9 cellular contexts compared by ENCODE assay signal in the genomic region with DNA sequence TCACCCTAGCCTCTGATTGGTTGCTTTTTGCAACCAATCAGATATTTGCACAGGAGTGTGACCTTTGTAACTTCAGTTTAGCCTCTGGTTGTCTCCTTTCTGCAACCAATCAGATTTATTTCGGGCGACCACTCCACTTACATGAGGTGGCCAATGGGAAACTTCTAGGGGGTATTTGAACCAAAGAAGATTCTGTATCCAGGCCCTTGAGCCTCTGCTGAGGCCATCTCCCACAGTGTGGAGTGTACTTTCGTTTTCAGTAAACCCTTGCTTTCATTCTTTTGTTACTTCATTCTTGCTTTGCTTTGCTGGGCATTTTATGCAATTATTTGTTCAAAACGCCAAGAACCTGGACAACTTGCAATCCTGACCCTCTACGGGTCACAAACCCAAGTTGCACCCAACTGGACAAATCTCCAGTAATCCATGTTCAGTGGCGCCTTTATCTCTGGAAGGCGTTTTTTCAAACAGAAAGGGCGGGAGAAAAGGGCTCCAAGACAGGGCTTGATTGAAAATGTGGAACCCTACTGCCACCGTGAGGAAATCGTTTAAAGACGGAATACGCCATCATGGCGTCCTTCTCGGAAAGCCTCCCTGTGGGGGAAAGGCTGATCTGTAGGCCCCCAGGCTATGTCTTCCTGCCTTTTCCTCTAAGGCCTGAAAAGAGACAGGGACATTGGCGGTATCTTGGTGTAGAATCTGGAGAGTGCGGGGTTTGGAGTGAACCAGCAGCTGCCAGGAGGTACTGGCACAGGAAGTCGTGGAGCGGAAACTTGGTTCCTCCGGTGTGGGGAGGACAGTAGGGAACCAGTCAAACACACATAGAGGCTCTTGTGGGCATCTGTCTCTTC.
A peak's percentile ranks its signal among the peaks of the same experiment; 100 is the strongest.
DNase-seq lines count a peak whose midpoint lies in the region; ATAC-seq, FAIRE-seq and TF ChIP-seq lines count a peak whose summit lies in the region.
"Had no signal": no experiment of that assay in that cellular context is flagged by ENCODE, and none has a peak within 500 bp of the region (broad histone marks: within the 10 kb centered on the region; RNA-seq: fewer than 3 reads in every experiment).

No MANE protein-coding gene starts in this region.

- no peak for FAIRE-seq in GM12891 (lab: Jason Lieb, UNC)

- 49 to 97% (median 93%) methylated on average over 16 to 19 of the region's 19 CpGs for WGBS in spleen, 5 donors

- peak in 6 of 11 experiments; percentile 20 to 83 (median 56) for TF ChIP-seq CTCF in spleen (IDR thresholded peaks at IDR 0.05 in 8 of 11, conservative IDR thresholded peaks at IDR 0.05 in 3 of 11)

- H3K9me3 ChIP-seq in spleen, result peaks cover 0 to 24% (median 15%) of the 10 kb centered on the region in 8 donors

- H3K27me3 ChIP-seq in spleen (replicated peaks in 1 of 7) (no peaks in the 10 kb centered on the region), H7 (ENCODE audit: control insufficient read depth, insufficient read depth, low read length) (no peaks in the 10 kb centered on the region)

- TF ChIP-seq POLR2A in spleen (IDR thresholded peaks at IDR 0.05), result no peak
- no peak for TF ChIP-seq POLR2A in GM12891 (IDR thresholded peaks at IDR 0.05; ENCODE audit: low read depth, low read length)

- DNase-seq in M059J (ENCODE audit: low read depth) (peak; percentile 22), spleen (peak; percentile 84), GM12891 (ENCODE audit: insufficient read length, low spot score) (no peak), H7 (no peak)
- peak; percentile 87 for DNase-seq in central memory CD4-positive, alpha-beta T cell
- no peak for DNase-seq in stimulated activated naive CD4-positive, alpha-beta T cell treated with Interleukin-2 at 50 U/mL for 16 hours (lab: John Stamatoyannopoulos, UW)
- DNase-seq: NCI-H510A treated with DMSO at 0.1 percent for 48 hours had no signal

- peak overlapping the region in 5 of 8 donors; percentile 73 to 93 (median 88) for H3K27ac ChIP-seq in spleen

- H3K36me3 ChIP-seq in spleen, result no peaks in the 10 kb centered on the region
- no peaks in the 10 kb centered on the region; the same call in 1 of the 2 replicates for H3K36me3 ChIP-seq in H7 (replicated peaks; ENCODE audit: control insufficient read depth, insufficient read depth, low read length)

- intact Hi-C loops in spleen (cut with DNase I; ENCODE audit: low total_unique reads), result no loop called here

- peak; percentile 68 for ATAC-seq in GM19023 (IDR thresholded peaks at IDR 0.05; ENCODE audit: unreplicated experiment)
- ATAC-seq in HG02759 (IDR thresholded peaks at IDR 0.05; ENCODE audit: unreplicated experiment), result no peak

- peaks cover 0 to 7% (median 0%) of the 10 kb centered on the region in 6 donors for H3K4me1 ChIP-seq in spleen

- H3K4me3 ChIP-seq in spleen, result peak overlapping the region in 5 of 8 donors; percentile 30 to 66 (median 50)
- H3K4me3 ChIP-seq in H7 (ENCODE audit: insufficient read depth, low read depth, low read length), result no peak overlapping the region

TF ChIP-seq in GM12891, 5 proteins besides CTCF, POLR2A, EP300 and RAD21:
- TF ChIP-seq SPI1 (IDR thresholded peaks at IDR 0.05; ENCODE audit: low read depth, low read length) (no peak), POU2F2 (IDR thresholded peaks at IDR 0.05; ENCODE audit: low read depth, low read length) (no peak), TAF1 (IDR thresholded peaks at IDR 0.05; ENCODE audit: low read depth, low read length) (no peak), POLR2AphosphoS5 (IDR thresholded peaks at IDR 0.05; ENCODE audit: low read depth, low read length) (no peak), PAX5 (IDR thresholded peaks at IDR 0.05; ENCODE audit: insufficient read depth, low read length, severe bottlenecking) (no peak)

Comparison
In these comparisons a context has a peak if more than half of its experiments do, and no peak if none do; other contexts are left out.
1. DNase-seq: peak in M059J (single experiment), central memory CD4-positive, alpha-beta T cell (single experiment) and spleen (single experiment); none in GM12891 (single experiment), H7 (single experiment) and stimulated activated naive CD4-positive, alpha-beta T cell treated with Interleukin-2 at 50 U/mL for 16 hours (single experiment).